In the genomic region with DNA sequence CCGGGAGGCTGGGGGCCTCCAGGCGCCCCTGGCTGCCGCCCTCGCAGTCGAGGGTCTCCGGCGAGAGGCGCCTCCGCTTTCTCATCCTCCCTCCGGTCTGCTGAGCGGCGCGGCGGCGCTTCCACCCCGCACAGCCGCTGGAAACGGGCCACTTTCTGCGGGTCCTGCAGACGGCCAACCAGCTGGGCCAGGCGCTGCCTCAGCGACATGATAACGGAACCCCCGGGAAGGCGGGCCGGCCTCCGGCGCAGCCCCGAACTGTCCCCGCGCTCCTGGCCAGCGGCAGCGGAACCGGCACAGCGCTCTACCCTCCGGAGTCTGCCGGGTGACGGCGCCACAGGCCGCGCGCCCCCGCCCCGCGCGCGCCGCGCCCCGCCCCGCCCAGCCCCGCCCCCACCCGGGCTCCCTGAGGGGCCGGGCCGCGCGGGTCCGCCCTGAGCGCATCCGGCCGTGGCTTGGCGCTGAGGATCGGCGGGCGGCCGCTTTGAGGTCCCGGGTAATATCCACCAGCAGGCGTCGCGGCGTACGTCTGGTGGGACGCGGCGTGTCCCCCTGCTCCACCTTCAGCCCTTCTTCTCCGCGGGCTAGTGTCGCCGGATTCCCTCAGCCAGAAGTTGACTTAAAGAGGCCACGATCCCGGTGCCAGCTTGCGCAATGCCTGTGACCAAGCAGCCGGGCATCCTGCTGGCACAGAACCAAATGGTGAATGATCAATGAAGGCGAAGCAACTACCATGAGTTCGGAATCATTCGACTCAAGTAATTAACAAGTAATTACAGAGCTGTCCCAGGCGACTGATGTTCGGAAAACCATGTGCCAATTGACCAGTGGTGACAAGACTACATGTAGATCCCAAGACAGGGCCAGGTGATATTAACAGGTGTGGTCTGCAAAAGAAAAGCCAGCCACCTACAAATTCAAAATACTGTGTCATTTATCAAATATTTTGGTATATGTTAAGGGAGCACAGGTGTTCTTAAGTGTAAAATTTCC, we compare ENCODE assay signal across 8 cellular contexts. TPM values are rescaled to one million over a fixed set of nuclear protein-coding genes. Genes with fewer than 3 reads are reported as not detected.
DNase-seq lines count a peak whose midpoint lies in the region; ATAC-seq and TF ChIP-seq lines count a peak whose summit lies in the region.

Gene SGPP1, minus strand, starts transcription at position 330 of the 993 bp plus-strand sequence. Its CDS starts 121 bp downstream, at position 209.

- H3K4me3 ChIP-seq in endocrine pancreas (ENCODE audit: control insufficient read depth, insufficient read depth, low read length): peak within 1 kb of the TSS; percentile 97

- H3K4me1 Mint-ChIP-seq in CD14-positive monocyte: peaks cover 27% of the 10 kb centered on the region

- intact Hi-C loops in CD14-positive monocyte (cut with micrococcal nuclease): loop anchor here (5.0 to 10.0 kb wide), 2 partner anchors 73 to 86 kb away; partner anchors contain the start of gene WDR89 (in 1 of the 2)

- peak; percentile 54 for ATAC-seq in HG03378 (IDR thresholded peaks at IDR 0.05; ENCODE audit: unreplicated experiment)

- H3K27ac Mint-ChIP-seq in CD14-positive monocyte: peak within 1 kb of the TSS; percentile 69 to 90 (median 85)

- DNase-seq in CD14-positive monocyte (ENCODE audit: low spot score) (peak; percentile 51), NCI-H82 treated with DMSO at 0.1 percent for 48 hours (lab: John Stamatoyannopoulos, UW; ENCODE audit: unreplicated experiment) (peak; percentile 51), mesenteric fat pad (ENCODE audit: low spot score) (peak; percentile 92)
- peak; percentile 38 to 73 (median 43) for DNase-seq in activated CD8-positive, alpha-beta memory T cell treated with anti-CD3 and anti-CD28 coated beads for 48 hours (ENCODE audit: low read depth in 2 of 3, low spot score in 2 of 3)
- peak; percentile 54 for DNase-seq in stimulated activated CD8-positive, alpha-beta memory T cell treated with anti-CD3 and anti-CD28 coated beads, Interleukin-15, amount 100 ng/mL, for 24 hours (ENCODE audit: low read depth)

- peaks cover 20 to 46% (median 22%) of the 10 kb centered on the region in 3 donors for H3K27me3 Mint-ChIP-seq in CD14-positive monocyte (ENCODE audit: low read depth in 3 of 3)

- no peaks in the 10 kb centered on the region for H3K27me3 ChIP-seq in endocrine pancreas (ENCODE audit: control insufficient read depth, insufficient read depth, low read length)

- no peaks in the 10 kb centered on the region for H3K9me3 ChIP-seq in endocrine pancreas (ENCODE audit: control insufficient read depth, low read length)

- peak; percentile 80 for TF ChIP-seq POLR2A in GM19193 (IDR thresholded peaks at IDR 0.05; ENCODE audit: extremely low read depth, insufficient read depth, insufficient read length)

- no peaks in the 10 kb centered on the region for H3K36me3 ChIP-seq in endocrine pancreas (ENCODE audit: control insufficient read depth, insufficient read depth, low read length)

- peaks cover 9% of the 10 kb centered on the region for H3K4me1 ChIP-seq in endocrine pancreas (ENCODE audit: control insufficient read depth, insufficient read depth, low read length)

- peak within 1 kb of the TSS; percentile 70 for H3K9ac ChIP-seq in endocrine pancreas (ENCODE audit: control insufficient read depth, insufficient read depth, low read length)

- H3K9me3 Mint-ChIP-seq in CD14-positive monocyte: peaks cover 0 to 7% (median 2%) of the 10 kb centered on the region in 7 donors

- H3K36me3 Mint-ChIP-seq in CD14-positive monocyte: peaks cover 0 to 2% of the 10 kb centered on the region in 2 donors

- TF ChIP-seq CTCF in CD14-positive monocyte (IDR thresholded peaks at IDR 0.05): peak; percentile 19

- peak within 1 kb of the TSS; percentile 99 to 100 for H3K4me3 Mint-ChIP-seq in CD14-positive monocyte

RNA-seq across cellular contexts. Expression of gene SGPP1, which starts in this region (rescaled TPM):
- 10 to 100 TPM in 1 of 2 donors, 1 to 10 TPM in 1; 7.6 to 13.3 TPM for polyA plus RNA-seq in CD14-positive monocyte
- total RNA-seq in mesenteric fat pad: 20.2 TPM

Comparison
In these comparisons a context has a peak if more than half of its experiments do, and no peak if none do; other contexts are left out.
1. Peak in every context shown above with its lines: DNase-seq, ATAC-seq and H3K4me3 ChIP-seq.